ENCODE assay signal across 25 cellular contexts in genomic region chr6:39599996-39600395, GRCh38.
DNase-seq lines count a peak whose midpoint lies in the region; ATAC-seq and TF ChIP-seq lines count a peak whose summit lies in the region.
"Had no signal": no experiment of that assay in that cellular context is flagged by ENCODE, and none has a peak within 500 bp of the region (broad histone marks: within the 10 kb centered on the region; RNA-seq: fewer than 3 reads in every experiment).

No MANE protein-coding gene starts in this region.

- no peak overlapping the region for H3K9ac ChIP-seq in SK-N-MC (ENCODE audit: insufficient read length)

- peak overlapping the region; percentile 74 for H3K27ac ChIP-seq in SK-N-MC
- H3K27ac ChIP-seq: coronary artery, thyroid gland had no signal

- peak; percentile 22 for DNase-seq in AG20443 (ENCODE audit: low spot score)
- peak; percentile 84 for DNase-seq in HFF-Myc (ENCODE audit: extremely low read depth, low read depth)
- DNase-seq in SK-N-MC (ENCODE audit: low read depth, low spot score) = no peak
- peak; percentile 1 for DNase-seq in fibroblast of villous mesenchyme (ENCODE audit: low read depth)
- no peak for DNase-seq in HUDEP-2 (lab: John Stamatoyannopoulos, UW; ENCODE audit: unreplicated experiment in 76 of 76)
- DNase-seq in stimulated activated CD4-positive, alpha-beta T cell treated with anti-CD3 and anti-CD28 coated beads, Interleukin-1b, Interleukin-23, amount 100 ng/mL, for 48 hours = no peak
- DNase-seq in NOMO-1 (lab: John Stamatoyannopoulos, UW; ENCODE audit: unreplicated experiment in 2 of 2) = no peak
- DNase-seq: ACHN; activated naive CD4-positive, alpha-beta T cell; CD4-positive, alpha-beta T cell; esophagus squamous epithelium; KG1; MV-4-11; NCI-H1930; NCI-H345; right cardiac atrium; stimulated activated CD4-positive, alpha-beta T cell treated with anti-CD3 and anti-CD28 coated beads, Interleukin-12 subunit alpha, Interleukin-12 subunit beta, amount 100 ng/mL, for 4 hours; stimulated activated CD4-positive, alpha-beta T cell treated with anti-CD3 and anti-CD28 coated beads, Interleukin-4, amount 100 ng/mL, for 4 hours; stimulated activated naive CD8-positive, alpha-beta T cell treated with anti-CD3 and anti-CD28 coated beads, Interleukin-15, Interleukin-2, amounts not matched to agents 100 U/mL and 50 U/mL, for 24 hours; T-helper 1 cell; thyroid gland had no signal

- no peaks in the 10 kb centered on the region for H3K9me3 ChIP-seq in SK-N-MC (ENCODE audit: low read depth, low read length)
- H3K9me3 ChIP-seq: esophagus squamous epithelium, thyroid gland had no signal

- H3K36me3 ChIP-seq in SK-N-MC (ENCODE audit: insufficient read depth, low read length) = no peaks in the 10 kb centered on the region
- H3K36me3 ChIP-seq: esophagus squamous epithelium, thyroid gland had no signal

- no peak for ATAC-seq in HG03139 (IDR thresholded peaks at IDR 0.05; ENCODE audit: unreplicated experiment)
- ATAC-seq: GM23338; Panc1; right cardiac atrium; stimulated activated naive CD8-positive, alpha-beta T cell treated with anti-CD3 and anti-CD28 coated beads, Interleukin-15, Interleukin-2, amounts not matched to agents 100 U/mL and 50 U/mL, for 24 hours had no signal

- TF ChIP-seq CTCF in HFF-Myc (IDR thresholded peaks at IDR 0.05; ENCODE audit: low read depth, low read length, missing control alignments) (no peak), fibroblast of villous mesenchyme (IDR thresholded peaks at IDR 0.05; ENCODE audit: insufficient read depth, low read depth, low read length) (no peak)

- no peak overlapping the region for H3K4me3 ChIP-seq in HFF-Myc (replicated peaks; ENCODE audit: low read depth, low read length)
- H3K4me3 ChIP-seq in SK-N-MC = no peak overlapping the region
- H3K4me3 ChIP-seq in fibroblast of villous mesenchyme (ENCODE audit: low read depth, low read length) = no peak overlapping the region
- H3K4me3 ChIP-seq: coronary artery, esophagus squamous epithelium, GM23338, thyroid gland had no signal

Comparison
In these comparisons a context has a peak if more than half of its experiments do, and no peak if none do; other contexts are left out.
1. DNase-seq: peak in AG20443 (single experiment), HFF-Myc (single experiment) and fibroblast of villous mesenchyme (single experiment); none in SK-N-MC (single experiment), HUDEP-2 (0 of 76), stimulated activated CD4-positive, alpha-beta T cell treated with anti-CD3 and anti-CD28 coated beads, Interleukin-1b, Interleukin-23, amount 100 ng/mL, for 48 hours (single experiment) and NOMO-1 (0 of 2).